ENCODE assay signal across 8 cellular contexts in genomic region chr19:43950834-43951626, GRCh38. TPM values are rescaled to one million over a fixed set of nuclear protein-coding genes. Genes with fewer than 3 reads are reported as not detected.
A peak's percentile ranks its signal among the peaks of the same experiment; 100 is the strongest.
DNase-seq lines count a peak whose midpoint lies in the region; ATAC-seq and TF ChIP-seq lines count a peak whose summit lies in the region.

Gene ZNF221, plus strand, starts transcription at chr19:43951228. Its CDS starts 11,499 bp downstream, at chr19:43962727.

- H3K27ac Mint-ChIP-seq in activated T-helper 1 cell treated with anti-CD3 and anti-CD28 coated beads, Interleukin-12 subunit alpha, Interleukin-12 subunit beta, Interleukin-2, Interleukin-4 antibody, amounts not matched to agents 30 ng/mL and 10 ng/mL and 1 ng/mL, durations not matched to agents 14 hours and 24 hours and 36 hours = peak within 1 kb of the TSS; percentile 66
- H3K27ac Mint-ChIP-seq in naive thymus-derived CD4-positive, alpha-beta T cell = peak within 1 kb of the TSS in 8 of 9 donors; percentile 44 to 92 (median 80)

- no peaks in the 10 kb centered on the region; the same call in 1 of the 2 replicates for H3F3A ChIP-seq in PC-9 (ENCODE audit: insufficient read depth, low read depth)

- H3K79me2 ChIP-seq in PC-9 (ENCODE audit: low read depth) = no peaks in the 10 kb centered on the region

- CTCF ChIA-PET in PC-9 (lab: Charles Lee) = interaction anchor here (0.7 kb wide), 1 partner anchor 124 kb away, joined by 5 read pairs; the partner anchor contains the start of gene ZNF283
- CTCF ChIA-PET in naive thymus-derived CD4-positive, alpha-beta T cell (lab: Charles Lee) = interaction anchor here (0.6 kb wide), 1 partner anchor 16 kb away, joined by 3 read pairs; no protein-coding TSS in a partner anchor

- H3K36me3 Mint-ChIP-seq in activated T-helper 1 cell treated with anti-CD3 and anti-CD28 coated beads, Interleukin-12 subunit alpha, Interleukin-12 subunit beta, Interleukin-2, Interleukin-4 antibody, amounts not matched to agents 30 ng/mL and 10 ng/mL and 1 ng/mL, durations not matched to agents 14 hours and 24 hours and 36 hours (ENCODE audit: low read depth) = peaks cover 2% of the 10 kb centered on the region
- H3K36me3 Mint-ChIP-seq in naive thymus-derived CD4-positive, alpha-beta T cell = peaks cover 13 to 32% (median 15%) of the 10 kb centered on the region in 5 donors

- H3K27me3 Mint-ChIP-seq in activated T-helper 1 cell treated with anti-CD3 and anti-CD28 coated beads, Interleukin-12 subunit alpha, Interleukin-12 subunit beta, Interleukin-2, Interleukin-4 antibody, amounts not matched to agents 30 ng/mL and 10 ng/mL and 1 ng/mL, durations not matched to agents 14 hours and 24 hours and 36 hours (ENCODE audit: insufficient read depth) = no peaks in the 10 kb centered on the region
- H3K27me3 Mint-ChIP-seq in naive thymus-derived CD4-positive, alpha-beta T cell = peaks cover 0 to 40% (median 21%) of the 10 kb centered on the region in 5 donors

- no peaks in the 10 kb centered on the region for H4K20me1 ChIP-seq in PC-9 (ENCODE audit: insufficient read depth)

- H3K9me2 ChIP-seq in PC-9 (ENCODE audit: insufficient read depth) = no peaks in the 10 kb centered on the region

- H3K4me3 Mint-ChIP-seq in activated T-helper 1 cell treated with anti-CD3 and anti-CD28 coated beads, Interleukin-12 subunit alpha, Interleukin-12 subunit beta, Interleukin-2, Interleukin-4 antibody, amounts not matched to agents 30 ng/mL and 10 ng/mL and 1 ng/mL, durations not matched to agents 14 hours and 24 hours and 36 hours = peak within 1 kb of the TSS; percentile 94
- peak within 1 kb of the TSS; percentile 91 to 98 (median 96) for H3K4me3 Mint-ChIP-seq in naive thymus-derived CD4-positive, alpha-beta T cell

- peak within 1 kb of the TSS; percentile 90 for H3K4me2 ChIP-seq in PC-9

- POLR2A ChIA-PET in PC-9 (lab: Charles Lee; ENCODE audit: unreplicated experiment) = interaction anchor here (0.6 to 0.7 kb wide), 2 partner anchors 124 to 430 kb away, joined by 3 read pairs; partner anchors contain the start of gene ZNF283
- POLR2A ChIA-PET in naive thymus-derived CD4-positive, alpha-beta T cell (lab: Charles Lee) = interaction anchor here (0.8 kb wide), 1 partner anchor 16 kb away, joined by 6 read pairs; the partner anchor contains the start of gene ZNF45

- intact Hi-C loops in PC-9 (cut with micrococcal nuclease; ENCODE audit: unreplicated experiment) = loop anchor here (1.0 to 2.0 kb wide), 2 partner anchors 33 to 52 kb away; partner anchors contain the start of genes ZNF155 and ZNF230
- intact Hi-C loops in activated T-helper 1 cell treated with anti-CD3 and anti-CD28 coated beads, Interleukin-12 subunit alpha, Interleukin-12 subunit beta, Interleukin-2, Interleukin-4 antibody, amounts not matched to agents 30 ng/mL and 10 ng/mL and 1 ng/mL, durations not matched to agents 14 hours and 24 hours and 36 hours (cut with micrococcal nuclease) = loop anchor here (1.0 kb wide), 3 partner anchors 16 to 124 kb away; partner anchors contain the start of genes ZNF230, ZNF283 and ZNF45
- intact Hi-C loops in naive thymus-derived CD4-positive, alpha-beta T cell (cut with micrococcal nuclease) = loop anchor here (1.0 to 2.0 kb wide), 4 partner anchors 16 to 51 kb away; partner anchors contain the start of genes ZNF45 (in 2 of the 2), ZNF155 (in 1 of the 2) and ZNF230 (in 1 of the 2)

- ATAC-seq in GM21515 (IDR thresholded peaks at IDR 0.05; ENCODE audit: unreplicated experiment) = peak; percentile 93
- peak; percentile 88 for ATAC-seq in naive thymus-derived CD4-positive, alpha-beta T cell

- no peak for TF ChIP-seq CTCF in PC-9 (conservative IDR thresholded peaks at IDR 0.05)

- peak within 1 kb of the TSS; percentile 66 for H3K4me3 ChIP-seq in PC-9
- peak within 1 kb of the TSS; percentile 91 for H3K4me3 ChIP-seq in naive thymus-derived CD4-positive, alpha-beta T cell (ENCODE audit: low read length)

- peaks cover 65% of the 10 kb centered on the region for H3K9me3 Mint-ChIP-seq in activated T-helper 1 cell treated with anti-CD3 and anti-CD28 coated beads, Interleukin-12 subunit alpha, Interleukin-12 subunit beta, Interleukin-2, Interleukin-4 antibody, amounts not matched to agents 30 ng/mL and 10 ng/mL and 1 ng/mL, durations not matched to agents 14 hours and 24 hours and 36 hours
- H3K9me3 Mint-ChIP-seq in naive thymus-derived CD4-positive, alpha-beta T cell = peaks cover 18 to 73% (median 39%) of the 10 kb centered on the region in 11 donors

- H2AFZ ChIP-seq in PC-9 = peak within 1 kb of the TSS; percentile 89

- 0 out of 2 replicates have a peak within 1 kb of the TSS, but pooled peaks have one; percentile 34 for H3K27ac ChIP-seq in PC-9
- H3K27ac ChIP-seq in naive thymus-derived CD4-positive, alpha-beta T cell (ENCODE audit: low read depth, low read length) = peak within 1 kb of the TSS; percentile 28

- DNase-seq in DMS 273 treated with DMSO at 0.1 percent for 48 hours (lab: John Stamatoyannopoulos, UW) = peak; percentile 89
- peak; percentile 77 for DNase-seq in HuH-7.5 (ENCODE audit: low spot score)
- peak; percentile 76 to 86 for DNase-seq in PC-9
- peak; percentile 50 for DNase-seq in activated T-helper 1 cell treated with anti-CD3 and anti-CD28 coated beads, Interleukin-12 subunit alpha, Interleukin-12 subunit beta, Interleukin-2, Interleukin-4 antibody, amounts not matched to agents 30 ng/mL and 10 ng/mL and 1 ng/mL, durations not matched to agents 14 hours and 24 hours and 36 hours (ENCODE audit: low spot score)
- peak; percentile 99 for DNase-seq in fibroblast of peridontal ligament (ENCODE audit: extremely low read depth)
- peak in 8 of 9 donors; percentile 8 to 64 (median 28) for DNase-seq in naive thymus-derived CD4-positive, alpha-beta T cell
- DNase-seq in stimulated activated naive CD4-positive, alpha-beta T cell (lab: John Stamatoyannopoulos, UW) = peak in 4 of 6 experiments; percentile 16 to 40 (median 30)

- H3K4me1 ChIP-seq in PC-9 (replicated peaks; ENCODE audit: insufficient read depth) = 0 out of 2 replicates have a peak, but pooled peaks cover 4% of the 10 kb centered on the region
- H3K4me1 ChIP-seq in naive thymus-derived CD4-positive, alpha-beta T cell (ENCODE audit: control insufficient read depth in 2 of 2, insufficient read depth in 2 of 2, low read length in 2 of 2) = peaks cover 0 to 5% of the 10 kb centered on the region in 2 donors

- BruUV-seq in PC-9 (replicated peaks; lab: Mats Ljungman, UMichigan) = TSS peak; percentile 29

- peaks cover 11% of the 10 kb centered on the region for H3K4me1 Mint-ChIP-seq in activated T-helper 1 cell treated with anti-CD3 and anti-CD28 coated beads, Interleukin-12 subunit alpha, Interleukin-12 subunit beta, Interleukin-2, Interleukin-4 antibody, amounts not matched to agents 30 ng/mL and 10 ng/mL and 1 ng/mL, durations not matched to agents 14 hours and 24 hours and 36 hours (ENCODE audit: low read depth)
- peaks cover 6 to 17% (median 11%) of the 10 kb centered on the region in 7 donors for H3K4me1 Mint-ChIP-seq in naive thymus-derived CD4-positive, alpha-beta T cell

- H3K36me3 ChIP-seq in PC-9 (ENCODE audit: low read depth) = no peaks in the 10 kb centered on the region
- no peaks in the 10 kb centered on the region for H3K36me3 ChIP-seq in naive thymus-derived CD4-positive, alpha-beta T cell (ENCODE audit: control insufficient read depth in 2 of 3, insufficient read depth in 3 of 3, low read length in 3 of 3)

- H3K9me3 ChIP-seq in PC-9 (ENCODE audit: insufficient read depth, low read depth) = peaks cover 18% of the 10 kb centered on the region
- H3K9me3 ChIP-seq in naive thymus-derived CD4-positive, alpha-beta T cell (ENCODE audit: control insufficient read depth in 2 of 3, low read length in 3 of 3) = peaks cover 0 to 8% (median 0%) of the 10 kb centered on the region in 3 experiments

- no peaks in the 10 kb centered on the region for H3K27me3 ChIP-seq in PC-9 (ENCODE audit: insufficient read depth, low read depth)
- no peaks in the 10 kb centered on the region for H3K27me3 ChIP-seq in naive thymus-derived CD4-positive, alpha-beta T cell (ENCODE audit: control insufficient read depth in 2 of 2, insufficient read depth in 2 of 2, low read length in 2 of 2)

RNA-seq across cellular contexts. Expression of gene ZNF221, which starts in this region (rescaled TPM):
- 1.7 and 1.9 TPM in 2 replicates for total RNA-seq in PC-9 (2021)
- total RNA-seq in activated T-helper 1 cell treated with anti-CD3 and anti-CD28 coated beads, Interleukin-12 subunit alpha, Interleukin-12 subunit beta, Interleukin-2, Interleukin-4 antibody, amounts not matched to agents 30 ng/mL and 10 ng/mL and 1 ng/mL, durations not matched to agents 14 hours and 24 hours and 36 hours = 0.56 and 0.75 TPM in 2 replicates
- 1 to 10 TPM in 3 of 5 experiments, under 1 TPM in 2; 0.69 to 2.0 (median 1.7) TPM for total RNA-seq in naive thymus-derived CD4-positive, alpha-beta T cell
- 1 to 10 TPM in 1 of 2 donors, under 1 TPM in 1; 0.65 to 1.0 TPM for polyA plus RNA-seq in naive thymus-derived CD4-positive, alpha-beta T cell

Comparison
In these comparisons a context has a peak if more than half of its experiments do, and no peak if none do; other contexts are left out.
1. Peak in every context shown above with its lines: DNase-seq, ATAC-seq, H3K4me3 ChIP-seq and H3K27ac ChIP-seq.
2. Peak in DNase-seq in activated T-helper 1 cell treated with anti-CD3 and anti-CD28 coated beads, Interleukin-12 subunit alpha, Interleukin-12 subunit beta, Interleukin-2, Interleukin-4 antibody, amounts not matched to agents 30 ng/mL and 10 ng/mL and 1 ng/mL, durations not matched to agents 14 hours and 24 hours and 36 hours; RNA of the gene not detected or under 1 TPM.
3. DNase-seq: peak in every context shown above with its lines; median percentile 99 in fibroblast of peridontal ligament; 89 in DMS 273 treated with DMSO at 0.1 percent for 48 hours; 81 in PC-9; 77 in HuH-7.5; 50 in activated T-helper 1 cell treated with anti-CD3 and anti-CD28 coated beads, Interleukin-12 subunit alpha, Interleukin-12 subunit beta, Interleukin-2, Interleukin-4 antibody, amounts not matched to agents 30 ng/mL and 10 ng/mL and 1 ng/mL, durations not matched to agents 14 hours and 24 hours and 36 hours; 30 in stimulated activated naive CD4-positive, alpha-beta T cell; 28 in naive thymus-derived CD4-positive, alpha-beta T cell.